ENCODE assay signal across 8 cellular contexts in the genomic region with DNA sequence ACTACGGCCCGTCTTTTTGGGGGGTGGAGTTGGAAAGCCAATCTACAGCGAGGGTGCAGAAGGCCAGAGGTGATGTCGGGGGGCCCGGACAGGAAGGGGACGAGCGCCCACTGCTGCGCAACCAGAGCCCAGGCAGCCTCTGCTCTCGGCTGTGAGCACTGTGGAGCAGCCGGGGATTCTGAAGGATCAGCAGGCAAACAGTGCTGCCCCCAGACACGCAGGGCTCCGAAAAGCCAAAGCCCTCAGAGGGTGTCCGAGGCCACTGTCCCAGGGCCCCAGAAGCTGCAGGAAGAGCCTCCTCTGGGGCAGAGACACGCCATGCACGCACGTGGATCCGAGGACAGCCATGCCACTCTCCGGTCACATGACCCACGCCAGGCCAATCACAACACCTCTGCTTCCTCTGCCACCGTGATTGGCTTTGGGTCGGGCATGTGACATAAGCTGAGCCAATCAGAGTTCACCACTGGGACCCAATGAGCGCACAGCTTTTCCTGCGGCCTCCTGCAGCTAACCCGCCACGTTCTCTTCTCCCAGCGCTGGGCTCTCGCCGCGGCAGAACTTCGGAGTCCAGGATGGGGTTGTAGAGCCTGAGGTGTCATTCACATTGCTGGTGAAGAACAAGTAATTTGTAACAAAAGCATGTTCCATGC. TPM values are rescaled to one million over a fixed set of nuclear protein-coding genes. Genes with fewer than 3 reads are reported as not detected.
A peak's percentile ranks its signal among the peaks of the same experiment; 100 is the strongest.
DNase-seq lines count a peak whose midpoint lies in the region; ATAC-seq and TF ChIP-seq lines count a peak whose summit lies in the region.

No MANE protein-coding gene starts in this region.

- ATAC-seq in GM19023 (IDR thresholded peaks at IDR 0.05; ENCODE audit: unreplicated experiment) (no peak), left lobe of liver (no peak)

- intact Hi-C loops in adrenal gland (cut with DNase I), result no loop called here

- H3K27me3 ChIP-seq in adrenal gland, result no peaks in the 10 kb centered on the region
- no peaks in the 10 kb centered on the region for H3K27me3 ChIP-seq in suprapubic skin

- WGBS in adrenal gland, 4 donors, result 76 to 90% (median 82%) methylated on average over 20 to 30 of the region's 30 CpGs
- 81% methylated on average over 15 of the region's 30 CpGs for WGBS in suprapubic skin

- TF ChIP-seq CTCF in AG04449 (IDR thresholded peaks at IDR 0.05; ENCODE audit: insufficient read depth, low read length, missing control alignments) (peak; percentile 69), adrenal gland (IDR thresholded peaks at IDR 0.05) (no peak), suprapubic skin (IDR thresholded peaks at IDR 0.05) (peak in 1 of 2 donors; percentile 14)

- H3K9me3 ChIP-seq in adrenal gland (replicated peaks in 1 of 3) (no peaks in the 10 kb centered on the region), suprapubic skin (no peaks in the 10 kb centered on the region)

- POLR2A ChIA-PET in AG04449 (lab: Yijun Ruan, JAX), result interaction anchor here (0.9 kb wide), 1 partner anchor 10 kb away, joined by 3 read pairs; no protein-coding TSS in a partner anchor
- POLR2A ChIA-PET in HEK293T (lab: Yijun Ruan, JAX), result interaction anchor here (0.6 to 2.2 kb wide), 7 partner anchors 11 to 219 kb away, joined by 3 to 10 read pairs (median 3); no protein-coding TSS in a partner anchor

- TF ChIP-seq POLR2A in adrenal gland (IDR thresholded peaks at IDR 0.05), result no peak
- no peak for TF ChIP-seq POLR2A in suprapubic skin (IDR thresholded peaks at IDR 0.05)

- H3K4me3 ChIP-seq in AG04449 (ENCODE audit: low read depth, low read length), result peak overlapping the region; percentile 49
- H3K4me3 ChIP-seq in adrenal gland, result no peak overlapping the region
- H3K4me3 ChIP-seq in suprapubic skin, result peak overlapping the region; percentile 12

- H3K36me3 ChIP-seq in adrenal gland (replicated peaks in 1 of 2), result no peaks in the 10 kb centered on the region
- no peaks in the 10 kb centered on the region for H3K36me3 ChIP-seq in suprapubic skin

- no peak for TF ChIP-seq EP300 in suprapubic skin (IDR thresholded peaks at IDR 0.05)

- H3K4me1 ChIP-seq in adrenal gland (replicated peaks in 1 of 2), result peaks cover 6 to 16% of the 10 kb centered on the region in 2 donors
- H3K4me1 ChIP-seq in suprapubic skin, result peaks cover 14% of the 10 kb centered on the region

- H3K27ac ChIP-seq in adrenal gland (peak overlapping the region in 1 of 5 donors; percentile 34), suprapubic skin (peak overlapping the region; percentile 40)

- CTCF ChIA-PET in AG04449 (lab: Yijun Ruan, JAX), result interaction anchor here (0.8 to 2.9 kb wide), 13 partner anchors 10 to 219 kb away, joined by 3 to 13 read pairs (median 5); no protein-coding TSS in a partner anchor
- CTCF ChIA-PET in HEK293T (lab: Yijun Ruan, JAX), result no interaction called here

- DNase-seq in AG04449 (ENCODE audit: low read depth, low spot score) (peak; percentile 59), HEK293T (ENCODE audit: extremely low spot score) (peak; percentile 98), adrenal gland (peak in 5 of 7 donors; percentile 43 to 81 (median 54)), iPS-NIHi7 (ENCODE audit: extremely low spot score) (peak; percentile 85), suprapubic skin (ENCODE audit: low spot score in 2 of 2) (peak; percentile 91 to 94), AML-193 (lab: John Stamatoyannopoulos, UW) (no peak), left lobe of liver (ENCODE audit: low spot score) (no peak)

TF ChIP-seq in HEK293T, 16 proteins besides CTCF, POLR2A, EP300 and RAD21:
- peak; percentile 31; the same call in 1 of the 2 replicates for TF ChIP-seq ELF4 (IDR thresholded peaks at IDR 0.05)
- no peak for TF ChIP-seq HDGF (IDR thresholded peaks at IDR 0.05; ENCODE audit: borderline replicate concordance)
- TF ChIP-seq, protein P1, sequence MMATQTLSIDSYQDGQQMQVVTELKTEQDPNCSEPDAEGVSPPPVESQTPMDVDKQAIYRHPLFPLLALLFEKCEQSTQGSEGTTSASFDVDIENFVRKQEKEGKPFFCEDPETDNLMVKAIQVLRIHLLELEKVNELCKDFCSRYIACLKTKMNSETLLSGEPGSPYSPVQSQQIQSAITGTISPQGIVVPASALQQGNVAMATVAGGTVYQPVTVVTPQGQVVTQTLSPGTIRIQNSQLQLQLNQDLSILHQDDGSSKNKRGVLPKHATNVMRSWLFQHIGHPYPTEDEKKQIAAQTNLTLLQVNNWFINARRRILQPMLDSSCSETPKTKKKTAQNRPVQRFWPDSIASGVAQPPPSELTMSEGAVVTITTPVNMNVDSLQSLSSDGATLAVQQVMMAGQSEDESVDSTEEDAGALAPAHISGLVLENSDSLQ (IDR thresholded peaks at IDR 0.05), result peak; percentile 96
- no peak for TF ChIP-seq BHLHE40 (IDR thresholded peaks at IDR 0.05; ENCODE audit: borderline replicate concordance)
- TF ChIP-seq L3MBTL2 (conservative IDR thresholded peaks at IDR 0.05), result peak; percentile 100
- TF ChIP-seq TARDBP (IDR thresholded peaks at IDR 0.05), result no peak

RNA-seq across cellular contexts. Expression of a gene that starts 40.7 kb away (rescaled TPM):
- total RNA-seq in adrenal gland (1,000 to 10,000 TPM; 1,781 to 6,446 (median 2,486) TPM), suprapubic skin (1,000 to 10,000 TPM; 2,659 to 6,485 (median 4,163) TPM), left lobe of liver (264 TPM)
- polyA plus RNA-seq in adrenal gland, result 1,000 to 10,000 TPM in 2 of 3 donors, 100 to 1,000 TPM in 1; 828 to 1,140 (median 1,059) TPM

RNA-seq across cellular contexts. Expression of a gene that starts 56.2 kb away (rescaled TPM):
- total RNA-seq in adrenal gland (1 to 10 TPM in 4 of 8 donors, under 1 TPM in 4; 0.39 to 1.9 (median 0.88) TPM), suprapubic skin (1 to 10 TPM in 3 of 4 donors, under 1 TPM in 1; 0.52 to 4.7 (median 3.3) TPM), left lobe of liver (0.18 TPM)
- 1 to 10 TPM in 1 of 3 donors, under 1 TPM in 1, not detected in 1; 0.51 to 1.7 TPM for polyA plus RNA-seq in adrenal gland

Comparison
In these comparisons a context has a peak if more than half of its experiments do, and no peak if none do; other contexts are left out.
1. DNase-seq: peak in AG04449 (single experiment), HEK293T (single experiment), adrenal gland (5 of 7), iPS-NIHi7 (single experiment) and suprapubic skin (2 of 2); none in AML-193 (0 of 2) and left lobe of liver (single experiment).
2. H3K4me3 ChIP-seq: peak in AG04449 (single experiment) and suprapubic skin (single experiment); none in adrenal gland (0 of 4).